Comparison of ENCODE assay signal across 9 cellular contexts in genomic region chr7:108181073-108181985, GRCh38. TPM values are rescaled to one million over a fixed set of nuclear protein-coding genes. Genes with fewer than 3 reads are reported as not detected.
DNase-seq lines count a peak whose midpoint lies in the region; ATAC-seq, FAIRE-seq and TF ChIP-seq lines count a peak whose summit lies in the region.
"Had no signal": no experiment of that assay in that cellular context is flagged by ENCODE, and none has a peak within 500 bp of the region (broad histone marks: within the 10 kb centered on the region; RNA-seq: fewer than 3 reads in every experiment).

No MANE protein-coding gene starts in this region.

- DNase-seq in A549 (ENCODE audit: low read depth in 1 of 2, low spot score in 1 of 2) (peak; percentile 39 to 73), LNCaP clone FGC (ENCODE audit: low read depth) (peak; percentile 37), RKO (ENCODE audit: low spot score) (peak; percentile 67), nucleus accumbens (lab: John Stamatoyannopoulos, UW) (no peak)
- peak in 6 of 9 donors; percentile 16 to 64 (median 46) for DNase-seq in naive thymus-derived CD4-positive, alpha-beta T cell
- no peak for DNase-seq in activated CD8-positive, alpha-beta memory T cell treated with anti-CD3 and anti-CD28 coated beads for 24 hours

- intact Hi-C loops in naive thymus-derived CD4-positive, alpha-beta T cell (cut with micrococcal nuclease), result loop anchor here (1.0 to 2.0 kb wide), 4 partner anchors 271 to 431 kb away; no protein-coding TSS in a partner anchor

- peak; percentile 92 to 93 for TF ChIP-seq RAD21 in A549 (conservative IDR thresholded peaks at IDR 0.05 in 1 of 2, IDR thresholded peaks at IDR 0.05 in 1 of 2)

- POLR2A ChIA-PET in A549 (lab: Yijun Ruan, JAX), result no interaction called here
- POLR2A ChIA-PET in naive thymus-derived CD4-positive, alpha-beta T cell (lab: Charles Lee), result interaction anchor here (0.8 kb wide), 1 partner anchor 317 kb away, joined by 5 read pairs; no protein-coding TSS in a partner anchor

- TF ChIP-seq POLR2A in A549 (IDR thresholded peaks at IDR 0.05; ENCODE audit: low read length), result no peak

- no peaks in the 10 kb centered on the region for H3K9me3 ChIP-seq in A549
- no peaks in the 10 kb centered on the region for H3K9me3 ChIP-seq in naive thymus-derived CD4-positive, alpha-beta T cell (ENCODE audit: control insufficient read depth in 2 of 3, low read length in 3 of 3)

- peak; percentile 65 to 78; a peak in 5 of 6 replicates for ATAC-seq in A549
- peak; percentile 57 for ATAC-seq in esophagus mucosa
- ATAC-seq in naive thymus-derived CD4-positive, alpha-beta T cell, result peak; percentile 74

- CTCF ChIA-PET in A549 (lab: Yijun Ruan, JAX), result interaction anchor here (0.7 to 2.5 kb wide), 16 partner anchors 8 to 331 kb away, joined by 3 to 7 read pairs (median 4); partner anchors contain the start of gene NRCAM
- CTCF ChIA-PET in naive thymus-derived CD4-positive, alpha-beta T cell (lab: Charles Lee), result interaction anchor here (0.6 to 1.1 kb wide), 5 partner anchors 8 to 480 kb away, joined by 3 to 7 read pairs (median 4); no protein-coding TSS in a partner anchor

- no peaks in the 10 kb centered on the region for H3K36me3 ChIP-seq in naive thymus-derived CD4-positive, alpha-beta T cell (ENCODE audit: control insufficient read depth in 2 of 3, insufficient read depth in 3 of 3, low read length in 3 of 3)

- peaks cover 0 to 13% (median 0%) of the 10 kb centered on the region in 5 donors for H3K36me3 Mint-ChIP-seq in naive thymus-derived CD4-positive, alpha-beta T cell

- H3K4me3 Mint-ChIP-seq in naive thymus-derived CD4-positive, alpha-beta T cell, result no peak overlapping the region
- H3K4me3 Mint-ChIP-seq: dendritic cell treated with granulocyte-macrophage colony-stimulating factor and Interleukin-4, amounts not matched to agents 40 ng/mL and 50 ng/mL, for 4 days had no signal

- peaks cover 12% of the 10 kb centered on the region for H3K4me1 ChIP-seq in A549
- H3K4me1 ChIP-seq in naive thymus-derived CD4-positive, alpha-beta T cell (ENCODE audit: control insufficient read depth in 2 of 2, insufficient read depth in 2 of 2, low read length in 2 of 2), result no peaks in the 10 kb centered on the region

- no peak overlapping the region for H3K27ac Mint-ChIP-seq in naive thymus-derived CD4-positive, alpha-beta T cell
- H3K27ac Mint-ChIP-seq: dendritic cell treated with granulocyte-macrophage colony-stimulating factor and Interleukin-4, amounts not matched to agents 40 ng/mL and 50 ng/mL, for 4 days had no signal

- peaks cover 0 to 8% (median 0%) of the 10 kb centered on the region in 5 donors for H3K27me3 Mint-ChIP-seq in naive thymus-derived CD4-positive, alpha-beta T cell
- H3K27me3 Mint-ChIP-seq: dendritic cell treated with granulocyte-macrophage colony-stimulating factor and Interleukin-4, amounts not matched to agents 40 ng/mL and 50 ng/mL, for 4 days had no signal

- peak; percentile 56 for FAIRE-seq in A549 (lab: Jason Lieb, UNC)

- H3K9me3 Mint-ChIP-seq in naive thymus-derived CD4-positive, alpha-beta T cell, result no peaks in the 10 kb centered on the region
- H3K9me3 Mint-ChIP-seq: dendritic cell treated with granulocyte-macrophage colony-stimulating factor and Interleukin-4, amounts not matched to agents 40 ng/mL and 50 ng/mL, for 4 days had no signal

- H3K4me2 ChIP-seq in A549, result no peak overlapping the region

- TF ChIP-seq CTCF in A549 (IDR thresholded peaks at IDR 0.05) (peak; percentile 91), GM12873 (IDR thresholded peaks at IDR 0.05; ENCODE audit: insufficient read depth, low read depth, low read length, missing control alignments) (peak; percentile 59), LNCaP clone FGC (IDR thresholded peaks at IDR 0.05; ENCODE audit: control insufficient read depth, extremely low read depth, insufficient read depth) (peak; percentile 65)

- no peak for TF ChIP-seq EP300 in A549 (IDR thresholded peaks at IDR 0.05)

- no peaks in the 10 kb centered on the region for H3K4me1 Mint-ChIP-seq in naive thymus-derived CD4-positive, alpha-beta T cell

- 76% methylated on average over 8 of the region's 8 CpGs for WGBS in A549 (ENCODE audit: missing lambda C conversion rate)

- no peak overlapping the region for H3K4me3 ChIP-seq in A549
- H3K4me3 ChIP-seq in LNCaP clone FGC (ENCODE audit: low read depth, low read length), result no peak overlapping the region
- H3K4me3 ChIP-seq in naive thymus-derived CD4-positive, alpha-beta T cell (ENCODE audit: low read length), result no peak overlapping the region

- peak overlapping the region; percentile 62 to 63; a peak in 5 of 6 replicates for H3K27ac ChIP-seq in A549
- no peak overlapping the region for H3K27ac ChIP-seq in naive thymus-derived CD4-positive, alpha-beta T cell (ENCODE audit: low read depth, low read length)

- no peaks in the 10 kb centered on the region for H3K27me3 ChIP-seq in naive thymus-derived CD4-positive, alpha-beta T cell (ENCODE audit: control insufficient read depth in 2 of 2, insufficient read depth in 2 of 2, low read length in 2 of 2)

TF ChIP-seq in A549, 52 proteins besides CTCF, POLR2A, EP300 and RAD21:
- TF ChIP-seq SMC3 (IDR thresholded peaks at IDR 0.05) (peak; percentile 91), KDM1A (IDR thresholded peaks at IDR 0.05; ENCODE audit: low read depth) (no peak), MAX (IDR thresholded peaks at IDR 0.05) (no peak), TFCP2L1 (CRISPR knock-in tag; IDR thresholded peaks at IDR 0.05) (no peak)

RNA-seq across cellular contexts. Expression of gene LAMB4, which starts 51.2 kb away (rescaled TPM):
- polyA plus RNA-seq in A549 (2011; rRNA removed), result 0.13 and 0.26 TPM in 2 replicates
- polyA plus RNA-seq in A549 (2012; cell fraction: cytosol; rRNA removed), result 0.14 and 0.15 TPM in 2 replicates
- polyA plus RNA-seq in A549 (2012; cell fraction: nucleus; rRNA removed), result 0.24 and 0.31 TPM in 2 replicates
- polyA plus RNA-seq in A549 (2017; fragmentation: RNase III; extraction: RNeasy Plus Mini Kit Qiagen cat#74134 plus additional on column Dnase treatment), result 0.19 to 0.45 TPM (median 0.38 TPM) in 3 replicates
- polyA minus RNA-seq in A549 (2011; rRNA and poly(A)+ RNA removed), result 1.0 and 1.6 TPM in 2 replicates
- total RNA-seq in esophagus mucosa, result 1.1 TPM
- total RNA-seq in naive thymus-derived CD4-positive, alpha-beta T cell, result under 1 TPM in 1 of 5 experiments, not detected in 4; 0.17 TPM
- not detected for polyA plus RNA-seq in naive thymus-derived CD4-positive, alpha-beta T cell

Comparison
In these comparisons a context has a peak if more than half of its experiments do, and no peak if none do; other contexts are left out.
1. DNase-seq: peak in A549 (2 of 2), LNCaP clone FGC (single experiment), RKO (single experiment) and naive thymus-derived CD4-positive, alpha-beta T cell (6 of 9); none in activated CD8-positive, alpha-beta memory T cell treated with anti-CD3 and anti-CD28 coated beads for 24 hours (single experiment) and nucleus accumbens (0 of 56).
2. Peak in every context shown above with its lines, with median percentiles within 50 percentile points of each other: ATAC-seq and CTCF ChIP-seq.